1 cellular context compared by ENCODE assay signal in genomic region chr21:42771503-42771805, GRCh38.
TF ChIP-seq lines count a peak whose summit lies in the region.

No MANE protein-coding gene starts in this region.

TF ChIP-seq in GM23338, 12 proteins besides CTCF, POLR2A, EP300 and RAD21 (continued from another document):
- TF ChIP-seq ZNF462 (CRISPR knock-in tag; IDR thresholded peaks at IDR 0.05), result no peak
- no peak for TF ChIP-seq EZH2phosphoT487 (IDR thresholded peaks at IDR 0.05; ENCODE audit: unreplicated experiment)
- no peak for TF ChIP-seq JUNB (IDR thresholded peaks at IDR 0.05; ENCODE audit: unreplicated experiment)
- TF ChIP-seq STAT1 (IDR thresholded peaks at IDR 0.05; ENCODE audit: unreplicated experiment), result no peak
- no peak for TF ChIP-seq ZNF331 (CRISPR knock-in tag; IDR thresholded peaks at IDR 0.05; ENCODE audit: low read depth)
- TF ChIP-seq EZH2 (IDR thresholded peaks at IDR 0.05; ENCODE audit: low read depth, unreplicated experiment), result no peak
